In genomic region chr18:22650247-22650646, GRCh38 we compare ENCODE assay signal across 23 cellular contexts.
"Had no signal": no experiment of that assay in that cellular context is flagged by ENCODE, and none has a peak within 500 bp of the region (broad histone marks: within the 10 kb centered on the region; RNA-seq: fewer than 3 reads in every experiment).

No MANE protein-coding gene starts in this region.

- H3K27me3 ChIP-seq: adrenal gland, ascending aorta, gastroesophageal sphincter, pancreas, testis, transverse colon had no signal

- H3K27ac ChIP-seq: adrenal gland, ascending aorta, gastroesophageal sphincter, pancreas, prostate gland, testis, transverse colon had no signal

- ATAC-seq: esophagus mucosa; gastroesophageal sphincter; naive thymus-derived CD8-positive, alpha-beta T cell; pancreas; stimulated activated naive CD8-positive, alpha-beta T cell treated with anti-CD3 and anti-CD28 coated beads, Interleukin-15, Interleukin-2, amounts not matched to agents 100 U/mL and 50 U/mL, for 24 hours had no signal

- H3K4me3 ChIP-seq: adrenal gland, ascending aorta, gastroesophageal sphincter, pancreas, prostate gland, testis, transverse colon had no signal

- H3K9me3 ChIP-seq: pancreas, prostate gland, testis had no signal

- H3K36me3 ChIP-seq: adrenal gland, ascending aorta, gastroesophageal sphincter, pancreas, prostate gland, transverse colon had no signal

- H3K4me1 ChIP-seq: adrenal gland, ascending aorta, pancreas, prostate gland, testis, transverse colon had no signal

- DNase-seq: activated B cell treated with CpG ODN at 0.5 μM for 24 hours; activated CD4-positive, alpha-beta T cell treated with anti-CD3 and anti-CD28 coated beads, Interleukin-2, amount 50 U/mL, for 1 hour; activated effector memory CD4-positive, alpha-beta T cell treated with Interleukin-2 at 50 U/mL for 16 hours; activated naive CD4-positive, alpha-beta T cell treated with Interleukin-2 at 50 U/mL for 16 hours; adrenal gland; caudate nucleus; endodermal cell; head of caudate nucleus; hippocampal formation; kidney; midbrain; naive thymus-derived CD8-positive, alpha-beta T cell; nucleus accumbens; pancreas; stimulated activated CD4-positive, alpha-beta T cell treated with anti-CD3 and anti-CD28 coated beads, Interleukin-2, amount 100 ng/mL, for 48 hours; stimulated activated naive CD8-positive, alpha-beta T cell treated with anti-CD3 and anti-CD28 coated beads, Interleukin-15, Interleukin-2, amounts not matched to agents 100 U/mL and 50 U/mL, for 24 hours; T-helper 1 cell; testis; transverse colon had no signal

- FAIRE-seq: kidney, pancreas had no signal
